ENCODE assay signal across 31 cellular contexts in genomic region chr17:58536541-58536940, GRCh38. TPM values are rescaled to one million over a fixed set of nuclear protein-coding genes. Genes with fewer than 3 reads are reported as not detected.
"Had no signal": no experiment of that assay in that cellular context is flagged by ENCODE, and none has a peak within 500 bp of the region (broad histone marks: within the 10 kb centered on the region; RNA-seq: fewer than 3 reads in every experiment).

No MANE protein-coding gene starts in this region.

- H3K36me3 Mint-ChIP-seq: memory B cell; mesothelial cell of epicardium; naive thymus-derived CD8-positive, alpha-beta T cell; stimulated activated effector memory CD8-positive, alpha-beta T cell treated with anti-CD3 and anti-CD28 coated beads, Interleukin-12 subunit alpha, Interleukin-12 subunit beta, amount 100 ng/mL, for 72 hours; type B pancreatic cell had no signal

- H3K27ac Mint-ChIP-seq: memory B cell; mesothelial cell of epicardium; naive thymus-derived CD8-positive, alpha-beta T cell; progenitor cell of endocrine pancreas; stimulated activated effector memory CD8-positive, alpha-beta T cell treated with anti-CD3 and anti-CD28 coated beads, Interleukin-12 subunit alpha, Interleukin-12 subunit beta, amount 100 ng/mL, for 72 hours; type B pancreatic cell had no signal

- H3K27ac ChIP-seq: coronary artery, esophagus muscularis mucosa, foreskin keratinocyte, gastroesophageal sphincter, hepatocyte, neutrophil, parathyroid adenoma, stomach, testis, tibial artery had no signal

- H3K36me3 ChIP-seq: esophagus muscularis mucosa, gastroesophageal sphincter, heart left ventricle, neutrophil, right lobe of liver, stomach, tibial artery had no signal

- H3K9ac ChIP-seq: parathyroid adenoma had no signal

- H3K4me2 ChIP-seq: hepatocyte had no signal

- H3K4me1 ChIP-seq: foreskin keratinocyte, testis had no signal

- H3K9me3 ChIP-seq: esophagus muscularis mucosa, gastroesophageal sphincter, heart left ventricle, mucosa of descending colon, neutrophil, right lobe of liver, stomach, testis, tibial artery had no signal

- H3K9me3 Mint-ChIP-seq: memory B cell; mesothelial cell of epicardium; naive thymus-derived CD8-positive, alpha-beta T cell; stimulated activated effector memory CD8-positive, alpha-beta T cell treated with anti-CD3 and anti-CD28 coated beads, Interleukin-12 subunit alpha, Interleukin-12 subunit beta, amount 100 ng/mL, for 72 hours; type B pancreatic cell had no signal

- H3K27me3 ChIP-seq: esophagus muscularis mucosa, gastroesophageal sphincter, right lobe of liver, testis, tibial artery had no signal

- FAIRE-seq: endothelial cell of umbilical vein, kidney had no signal

- H3K4me3 Mint-ChIP-seq: memory B cell; mesothelial cell of epicardium; naive thymus-derived CD8-positive, alpha-beta T cell; stimulated activated effector memory CD8-positive, alpha-beta T cell treated with anti-CD3 and anti-CD28 coated beads, Interleukin-12 subunit alpha, Interleukin-12 subunit beta, amount 100 ng/mL, for 72 hours; type B pancreatic cell had no signal

- ATAC-seq: foreskin keratinocyte; gastroesophageal sphincter; heart left ventricle; left lobe of liver; mucosa of descending colon; naive thymus-derived CD8-positive, alpha-beta T cell; right lobe of liver; stimulated activated effector memory CD8-positive, alpha-beta T cell treated with anti-CD3 and anti-CD28 coated beads, Interleukin-12 subunit alpha, Interleukin-12 subunit beta, amount 100 ng/mL, for 72 hours had no signal

- H3K79me2 ChIP-seq: hepatocyte, parathyroid adenoma had no signal

- H3K4me3 ChIP-seq: coronary artery, esophagus muscularis mucosa, gastroesophageal sphincter, heart left ventricle, hepatocyte, lung, mucosa of descending colon, right lobe of liver, stomach, testis, tibial artery had no signal

- DNase-seq: dermis blood vessel endothelial cell; effector memory CD4-positive, alpha-beta T cell; foreskin keratinocyte; heart left ventricle; kidney; mucosa of descending colon; naive thymus-derived CD8-positive, alpha-beta T cell; right lobe of liver; stimulated activated CD4-positive, alpha-beta T cell treated with anti-CD3 and anti-CD28 coated beads, Interleukin-2, amount 100 ng/mL, for 24 hours; stimulated activated CD4-positive, alpha-beta T cell treated with anti-CD3 and anti-CD28 coated beads, Interleukin-4, amount 100 ng/mL, for 24 hours; stimulated activated naive CD4-positive, alpha-beta T cell treated with Interleukin-2 at 50 U/mL for 16 hours; stomach; testis; tibial artery had no signal

- H2AFZ ChIP-seq: hepatocyte, parathyroid adenoma had no signal

RNA-seq across cellular contexts. Expression of gene HSF5, which starts 48.3 kb away (rescaled TPM):
- total RNA-seq: endothelial cell of umbilical vein, foreskin keratinocyte, subcutaneous adipose tissue had no signal
- polyA plus RNA-seq: fibroblast of lung, heart left ventricle, hepatocyte, liver, stomach had no signal
